12 cellular contexts compared by ENCODE assay signal in the genomic region with DNA sequence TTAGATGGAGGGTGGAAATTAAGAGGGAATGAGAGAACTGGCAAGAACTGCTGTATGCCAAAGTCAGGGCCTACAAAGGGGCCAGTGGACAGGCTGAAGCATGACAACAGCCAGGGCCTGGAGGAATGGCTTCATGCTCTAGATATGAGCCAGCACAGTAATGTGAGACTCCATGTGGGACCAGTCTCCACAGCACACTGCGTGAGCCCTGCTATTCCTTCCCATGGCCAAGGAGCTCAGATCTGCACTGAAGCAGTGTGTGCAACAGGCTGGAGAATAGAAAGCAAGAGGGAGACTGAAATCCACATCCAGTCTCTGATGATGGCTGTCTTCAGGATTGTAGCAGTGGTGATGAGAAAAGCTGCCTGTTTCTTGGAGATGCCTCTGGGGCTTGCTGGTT.
"Had no signal": no experiment of that assay in that cellular context is flagged by ENCODE, and none has a peak within 500 bp of the region (broad histone marks: within the 10 kb centered on the region; RNA-seq: fewer than 3 reads in every experiment).

No MANE protein-coding gene starts in this region.

- H3K4me1 ChIP-seq: uterus had no signal

- ATAC-seq: effector memory CD8-positive, alpha-beta T cell; naive thymus-derived CD4-positive, alpha-beta T cell had no signal

- H3K36me3 ChIP-seq: esophagus squamous epithelium, tibial nerve, uterus had no signal

- H3K9me3 ChIP-seq: esophagus squamous epithelium, tibial nerve, uterus had no signal

- H3K27me3 ChIP-seq: esophagus squamous epithelium, tibial nerve, uterus had no signal

- DNase-seq: activated CD4-positive, alpha-beta memory T cell treated with anti-CD3 and anti-CD28 coated beads, Interleukin-2, amount 10 ng/mL, durations not matched to agents 7 days and 5 days; activated CD4-positive, alpha-beta T cell treated with anti-CD3 and anti-CD28 coated beads for 48 hours; activated effector memory CD4-positive, alpha-beta T cell treated with anti-CD3 and anti-CD28 coated beads, Interleukin-2, amount 50 U/mL, for 16 hours; activated naive CD4-positive, alpha-beta T cell treated with anti-CD3 and anti-CD28 coated beads, Interleukin-2, amount 10 ng/mL, durations not matched to agents 7 days and 5 days; effector memory CD8-positive, alpha-beta T cell; esophagus squamous epithelium; kidney; naive thymus-derived CD4-positive, alpha-beta T cell; occipital lobe; stimulated activated CD4-positive, alpha-beta T cell treated with anti-CD3 and anti-CD28 coated beads, Interleukin-4, amount 100 ng/mL, for 24 hours; uterus had no signal

- H3K27ac ChIP-seq: esophagus squamous epithelium, tibial nerve, uterus had no signal

- H3K4me3 ChIP-seq: esophagus squamous epithelium, tibial nerve, uterus had no signal
